ENCODE assay signal across 10 cellular contexts in genomic region chr4:8238515-8239053, GRCh38. TPM values are rescaled to one million over a fixed set of nuclear protein-coding genes. Genes with fewer than 3 reads are reported as not detected.
DNase-seq lines count a peak whose midpoint lies in the region; ATAC-seq and TF ChIP-seq lines count a peak whose summit lies in the region.
"Had no signal": no experiment of that assay in that cellular context is flagged by ENCODE, and none has a peak within 500 bp of the region (broad histone marks: within the 10 kb centered on the region; RNA-seq: fewer than 3 reads in every experiment).

No MANE protein-coding gene starts in this region.

- H3K27me3 ChIP-seq in A673 (replicated peaks; ENCODE audit: insufficient read depth, low read depth, low read length, poor library complexity) (no peaks in the 10 kb centered on the region), Panc1 (ENCODE audit: control insufficient read depth, insufficient read depth, low read length) (no peaks in the 10 kb centered on the region)

- H3K27ac ChIP-seq in A673 (ENCODE audit: low read depth, low read length, poor library complexity, severe bottlenecking): no peak overlapping the region
- H3K27ac ChIP-seq in Panc1 (ENCODE audit: low read length): no peak overlapping the region

- intact Hi-C loops in A673 (cut with micrococcal nuclease; ENCODE audit: unreplicated experiment): no loop called here
- intact Hi-C loops in Panc1 (cut with micrococcal nuclease; ENCODE audit: unreplicated experiment): no loop called here

- H3K36me3 ChIP-seq in A673 (ENCODE audit: insufficient read depth, low read length, poor library complexity, severe bottlenecking): no peaks in the 10 kb centered on the region
- no peaks in the 10 kb centered on the region for H3K36me3 ChIP-seq in Panc1 (ENCODE audit: control insufficient read depth, insufficient read depth, low read length)

- CTCF ChIA-PET in A673 (lab: Charles Lee) (no interaction called here), Panc1 (lab: Charles Lee) (no interaction called here)

- no peaks in the 10 kb centered on the region for H3K27me3 Mint-ChIP-seq in stimulated activated naive CD8-positive, alpha-beta T cell treated with anti-CD3 and anti-CD28 coated beads, Interleukin-15, amount 100 ng/mL, for 72 hours

- TF ChIP-seq CTCF in A673 (conservative IDR thresholded peaks at IDR 0.05; ENCODE audit: low read depth, low read length) (peak; percentile 27), Panc1 (IDR thresholded peaks at IDR 0.05) (peak; percentile 76)

- no peak overlapping the region for H3K4me3 Mint-ChIP-seq in stimulated activated naive CD8-positive, alpha-beta T cell treated with anti-CD3 and anti-CD28 coated beads, Interleukin-15, amount 100 ng/mL, for 72 hours

- H3K4me3 ChIP-seq in A673 (ENCODE audit: low read depth, low read length, poor library complexity, severe bottlenecking): no peak overlapping the region
- H3K4me3 ChIP-seq in Panc1 (ENCODE audit: low read depth in 2 of 2, low read length in 2 of 2): no peak overlapping the region

- H3K4me1 ChIP-seq in A673 (ENCODE audit: insufficient read depth, low read length, poor library complexity, severe bottlenecking) (no peaks in the 10 kb centered on the region), Panc1 (ENCODE audit: control insufficient read depth, insufficient read depth, low read length) (no peaks in the 10 kb centered on the region; the same call in 1 of the 2 replicates)

- no peak overlapping the region for H3K27ac Mint-ChIP-seq in stimulated activated naive CD8-positive, alpha-beta T cell treated with anti-CD3 and anti-CD28 coated beads, Interleukin-15, amount 100 ng/mL, for 72 hours

- no peaks in the 10 kb centered on the region for H3K9me3 Mint-ChIP-seq in stimulated activated naive CD8-positive, alpha-beta T cell treated with anti-CD3 and anti-CD28 coated beads, Interleukin-15, amount 100 ng/mL, for 72 hours

- BruUV-seq in A673 (replicated peaks; lab: Mats Ljungman, UMichigan) (no TSS peak), Panc1 (replicated peaks; lab: Mats Ljungman, UMichigan) (no TSS peak)

- H3K9me3 ChIP-seq in A673 (ENCODE audit: low read depth, low read length, poor library complexity, severe bottlenecking) (no peaks in the 10 kb centered on the region), Panc1 (ENCODE audit: control insufficient read depth, insufficient read depth, low read depth, low read length) (no peaks in the 10 kb centered on the region)

- in situ Hi-C loops in Panc1 (cut with HindIII; ENCODE audit: low pct_unique_long_range_greater_than_20kb, low sequenced_read_pairs): no loop called here

- DNase-seq in A673 (ENCODE audit: low spot score): no peak
- peak; percentile 71 for DNase-seq in ELF-1 (ENCODE audit: low read depth, low spot score)
- DNase-seq in Panc1 (ENCODE audit: low read depth, low spot score): no peak
- DNase-seq in iPS-NIHi11 (ENCODE audit: low spot score): peak; percentile 94
- no peak for DNase-seq in OCI-M1 (lab: John Stamatoyannopoulos, UW)
- DNase-seq in GDM1 (lab: John Stamatoyannopoulos, UW): no peak
- no peak for DNase-seq in stimulated activated naive CD8-positive, alpha-beta T cell treated with anti-CD3 and anti-CD28 coated beads, Interleukin-15, amount 100 ng/mL, for 72 hours
- DNase-seq: stimulated activated CD4-positive, alpha-beta T cell treated with anti-CD3 and anti-CD28 coated beads, Interleukin-2, amount 100 ng/mL, for 48 hours had no signal

- peak; percentile 75 for ATAC-seq in Panc1
- no peak for ATAC-seq in GM19328 (IDR thresholded peaks at IDR 0.05; ENCODE audit: unreplicated experiment)
- no peak for ATAC-seq in stimulated activated naive CD8-positive, alpha-beta T cell treated with anti-CD3 and anti-CD28 coated beads, Interleukin-15, amount 100 ng/mL, for 72 hours

- peaks cover 12% of the 10 kb centered on the region for H3K4me1 Mint-ChIP-seq in stimulated activated naive CD8-positive, alpha-beta T cell treated with anti-CD3 and anti-CD28 coated beads, Interleukin-15, amount 100 ng/mL, for 72 hours

- POLR2A ChIA-PET in A673 (lab: Charles Lee; ENCODE audit: low non-redundant PET) (no interaction called here), Panc1 (lab: Charles Lee) (no interaction called here)

RNA-seq across cellular contexts. Expression of gene HTRA3, which starts 31.0 kb away (rescaled TPM):
- total RNA-seq in A673 (2021) (0.64 and 1.4 TPM in 2 replicates), Panc1 (2021; ENCODE audit: unreplicated experiment) (0.98 TPM)
- polyA plus RNA-seq in Panc1 (2012; ENCODE audit: insufficient read length): 2.1 TPM
- total RNA-seq: mononuclear cell had no signal

RNA-seq across cellular contexts. Expression of gene SH3TC1, which starts 39.5 kb away (rescaled TPM):
- total RNA-seq in A673 (2021) (0.71 and 2.7 TPM in 2 replicates), Panc1 (2021; ENCODE audit: unreplicated experiment) (4.5 TPM)
- polyA plus RNA-seq in Panc1 (2012; ENCODE audit: insufficient read length): 2.2 TPM

Comparison
In these comparisons a context has a peak if more than half of its experiments do, and no peak if none do; other contexts are left out.
1. DNase-seq: peak in ELF-1 (single experiment) and iPS-NIHi11 (single experiment); none in A673 (single experiment), Panc1 (single experiment), OCI-M1 (single experiment), GDM1 (single experiment) and stimulated activated naive CD8-positive, alpha-beta T cell treated with anti-CD3 and anti-CD28 coated beads, Interleukin-15, amount 100 ng/mL, for 72 hours (0 of 2).